In genomic region chr2:128765822-128766221, GRCh38 we compare ENCODE assay signal across 20 cellular contexts.
DNase-seq lines count a peak whose midpoint lies in the region; ATAC-seq and TF ChIP-seq lines count a peak whose summit lies in the region.
"Had no signal": no experiment of that assay in that cellular context is flagged by ENCODE, and none has a peak within 500 bp of the region (broad histone marks: within the 10 kb centered on the region; RNA-seq: fewer than 3 reads in every experiment).

No MANE protein-coding gene starts in this region.

- peaks cover 6% of the 10 kb centered on the region for H3K27me3 Mint-ChIP-seq in type B pancreatic cell
- H3K27me3 Mint-ChIP-seq in activated T-helper 2 cell treated with anti-CD3 and anti-CD28 coated beads, Interferon-gamma antibody, Interleukin-2, Interleukin-4, amounts not matched to agents 10 μg/mL and 5 μg/mL and 100 μg/mL, durations not matched to agents 14 hours and 24 hours and 36 hours (ENCODE audit: low read depth): peaks cover 5% of the 10 kb centered on the region

- no peaks in the 10 kb centered on the region for H3K4me1 Mint-ChIP-seq in type B pancreatic cell (ENCODE audit: unreplicated experiment)
- H3K4me1 Mint-ChIP-seq in activated T-helper 2 cell treated with anti-CD3 and anti-CD28 coated beads, Interferon-gamma antibody, Interleukin-2, Interleukin-4, amounts not matched to agents 10 μg/mL and 5 μg/mL and 100 μg/mL, durations not matched to agents 14 hours and 24 hours and 36 hours (ENCODE audit: low read depth): no peaks in the 10 kb centered on the region
- H3K4me1 Mint-ChIP-seq: CD14-positive monocyte had no signal

- no peak for TF ChIP-seq CTCF in type B pancreatic cell (conservative IDR thresholded peaks at IDR 0.05)

- H3K27ac Mint-ChIP-seq in type B pancreatic cell: no peak overlapping the region
- no peak overlapping the region for H3K27ac Mint-ChIP-seq in activated T-helper 2 cell treated with anti-CD3 and anti-CD28 coated beads, Interferon-gamma antibody, Interleukin-2, Interleukin-4, amounts not matched to agents 10 μg/mL and 5 μg/mL and 100 μg/mL, durations not matched to agents 14 hours and 24 hours and 36 hours
- H3K27ac Mint-ChIP-seq: CD14-positive monocyte had no signal

- H3K4me3 Mint-ChIP-seq in type B pancreatic cell: no peak overlapping the region
- no peak overlapping the region for H3K4me3 Mint-ChIP-seq in activated T-helper 2 cell treated with anti-CD3 and anti-CD28 coated beads, Interferon-gamma antibody, Interleukin-2, Interleukin-4, amounts not matched to agents 10 μg/mL and 5 μg/mL and 100 μg/mL, durations not matched to agents 14 hours and 24 hours and 36 hours (ENCODE audit: low read depth)
- H3K4me3 Mint-ChIP-seq: CD14-positive monocyte had no signal

- H3K9me3 Mint-ChIP-seq in type B pancreatic cell: peaks cover 14% of the 10 kb centered on the region
- peaks cover 15% of the 10 kb centered on the region for H3K9me3 Mint-ChIP-seq in activated T-helper 2 cell treated with anti-CD3 and anti-CD28 coated beads, Interferon-gamma antibody, Interleukin-2, Interleukin-4, amounts not matched to agents 10 μg/mL and 5 μg/mL and 100 μg/mL, durations not matched to agents 14 hours and 24 hours and 36 hours

- peak; percentile 47 for DNase-seq in activated effector memory CD4-positive, alpha-beta T cell treated with anti-CD3 and anti-CD28 coated beads, Interleukin-2, amount 50 U/mL, for 16 hours
- no peak for DNase-seq in activated effector memory CD4-positive, alpha-beta T cell treated with Interleukin-2 at 50 U/mL for 16 hours
- DNase-seq in NCI-H82 (lab: John Stamatoyannopoulos, UW) (peak; percentile 97), mesenteric fat pad (ENCODE audit: low spot score) (peak; percentile 83), type B pancreatic cell (ENCODE audit: extremely low spot score, unreplicated experiment) (peak; percentile 49), NCI-H2107 (lab: John Stamatoyannopoulos, UW) (no peak)
- DNase-seq in activated T-helper 2 cell treated with anti-CD3 and anti-CD28 coated beads, Interferon-gamma antibody, Interleukin-2, Interleukin-4, amounts not matched to agents 10 μg/mL and 5 μg/mL and 100 μg/mL, durations not matched to agents 14 hours and 24 hours and 36 hours (ENCODE audit: low spot score): no peak
- DNase-seq: Caco-2, DMS79, GDM1, GM23248, KBM-7, MG63, NCI-H1092 treated with DMSO at 0.1 percent for 48 hours, NCI-H187, NCI-H2171, NCI-H446 treated with DMSO at 0.1 percent for 48 hours, SHP77 treated with DMSO at 0.1 percent for 48 hours had no signal

- no peaks in the 10 kb centered on the region for H3K36me3 Mint-ChIP-seq in type B pancreatic cell
- H3K36me3 Mint-ChIP-seq in activated T-helper 2 cell treated with anti-CD3 and anti-CD28 coated beads, Interferon-gamma antibody, Interleukin-2, Interleukin-4, amounts not matched to agents 10 μg/mL and 5 μg/mL and 100 μg/mL, durations not matched to agents 14 hours and 24 hours and 36 hours (ENCODE audit: low read depth): no peaks in the 10 kb centered on the region
- H3K36me3 Mint-ChIP-seq: CD14-positive monocyte had no signal

- intact Hi-C loops in activated T-helper 2 cell treated with anti-CD3 and anti-CD28 coated beads, Interferon-gamma antibody, Interleukin-2, Interleukin-4, amounts not matched to agents 10 μg/mL and 5 μg/mL and 100 μg/mL, durations not matched to agents 14 hours and 24 hours and 36 hours (cut with micrococcal nuclease): no loop called here

- ATAC-seq in HG02973 (IDR thresholded peaks at IDR 0.05; ENCODE audit: unreplicated experiment): no peak

Comparison
In these comparisons a context has a peak if more than half of its experiments do, and no peak if none do; other contexts are left out.
1. DNase-seq: peak in activated effector memory CD4-positive, alpha-beta T cell treated with anti-CD3 and anti-CD28 coated beads, Interleukin-2, amount 50 U/mL, for 16 hours (single experiment), NCI-H82 (single experiment), mesenteric fat pad (single experiment) and type B pancreatic cell (single experiment); none in activated effector memory CD4-positive, alpha-beta T cell treated with Interleukin-2 at 50 U/mL for 16 hours (single experiment), NCI-H2107 (single experiment) and activated T-helper 2 cell treated with anti-CD3 and anti-CD28 coated beads, Interferon-gamma antibody, Interleukin-2, Interleukin-4, amounts not matched to agents 10 μg/mL and 5 μg/mL and 100 μg/mL, durations not matched to agents 14 hours and 24 hours and 36 hours (single experiment).